26 cellular contexts compared by ENCODE assay signal in genomic region chr17:80584171-80584905, GRCh38. TPM values are rescaled to one million over a fixed set of nuclear protein-coding genes. Genes with fewer than 3 reads are reported as not detected.
A peak's percentile ranks its signal among the peaks of the same experiment; 100 is the strongest.
DNase-seq lines count a peak whose midpoint lies in the region; ATAC-seq and TF ChIP-seq lines count a peak whose summit lies in the region.
"Had no signal": no experiment of that assay in that cellular context is flagged by ENCODE, and none has a peak within 500 bp of the region (broad histone marks: within the 10 kb centered on the region; RNA-seq: fewer than 3 reads in every experiment).

No MANE protein-coding gene starts in this region.

- peak overlapping the region; percentile 58 for H3K27ac ChIP-seq in WERI-Rb-1
- H3K27ac ChIP-seq: heart right ventricle, pancreas, suprapubic skin had no signal

- H3K36me3 Mint-ChIP-seq in chondrocyte (ENCODE audit: low read depth) = peaks cover 3% of the 10 kb centered on the region

- no peaks in the 10 kb centered on the region for H3K27me3 ChIP-seq in WERI-Rb-1 (ENCODE audit: insufficient read depth, low read depth, severe bottlenecking)
- H3K27me3 ChIP-seq: heart right ventricle, pancreas, suprapubic skin had no signal

- DNase-seq in COLO829 (ENCODE audit: low spot score) = peak; percentile 58
- DNase-seq in EL = peak; percentile 18
- no peak for DNase-seq in WERI-Rb-1
- DNase-seq in fibroblast of villous mesenchyme (ENCODE audit: low read depth) = peak; percentile 91
- no peak for DNase-seq in chondrocyte (ENCODE audit: low spot score)
- no peak for DNase-seq in NCI-H187 (lab: John Stamatoyannopoulos, UW)
- DNase-seq: activated T-cell treated with anti-CD3 and anti-CD28 coated beads, Interleukin-2, amount 50 U/mL, for 4 hours; heart right ventricle; left colon; MM.1S; naive B cell; NCI-H1436; NCI-H524; pancreas; stimulated activated CD4-positive, alpha-beta T cell treated with anti-CD3 and anti-CD28 coated beads, Interleukin-15, amount 100 ng/mL, for 24 hours; T-helper 9 cell had no signal

- no peak overlapping the region for H3K4me3 Mint-ChIP-seq in chondrocyte (ENCODE audit: unreplicated experiment)
- H3K4me3 Mint-ChIP-seq: activated naive CD8-positive, alpha-beta T cell; activated T-cell treated with anti-CD3 and anti-CD28 coated beads, Interleukin-2, amount 50 U/mL, for 4 hours; CD14-positive monocyte; dendritic cell treated with granulocyte-macrophage colony-stimulating factor and Interleukin-4, amounts not matched to agents 40 ng/mL and 50 ng/mL, for 4 days; memory B cell; naive B cell; WTC11 had no signal

- H3K4me3 ChIP-seq in WERI-Rb-1 (ENCODE audit: low read depth, low read length) = no peak overlapping the region
- no peak overlapping the region for H3K4me3 ChIP-seq in fibroblast of villous mesenchyme (ENCODE audit: low read depth, low read length)
- H3K4me3 ChIP-seq: HAP-1, heart right ventricle, K562, pancreas, suprapubic skin had no signal

- no peak overlapping the region for H3K27ac Mint-ChIP-seq in chondrocyte (ENCODE audit: unreplicated experiment)
- H3K27ac Mint-ChIP-seq: activated naive CD8-positive, alpha-beta T cell; dendritic cell treated with granulocyte-macrophage colony-stimulating factor and Interleukin-4, amounts not matched to agents 40 ng/mL and 50 ng/mL, for 4 days; memory B cell had no signal

- no peaks in the 10 kb centered on the region for H3K27me3 Mint-ChIP-seq in chondrocyte (ENCODE audit: low read depth)
- H3K27me3 Mint-ChIP-seq: activated naive CD8-positive, alpha-beta T cell; dendritic cell treated with granulocyte-macrophage colony-stimulating factor and Interleukin-4, amounts not matched to agents 40 ng/mL and 50 ng/mL, for 4 days; memory B cell; naive B cell had no signal

- ATAC-seq in HG03139 (IDR thresholded peaks at IDR 0.05; ENCODE audit: unreplicated experiment) = no peak
- ATAC-seq: activated T-cell treated with anti-CD3 and anti-CD28 coated beads, Interleukin-2, amount 50 U/mL, for 4 hours; heart right ventricle; K562; left colon; pancreas; sciatic nerve; WTC11 had no signal

- H3K9me3 Mint-ChIP-seq in chondrocyte (ENCODE audit: low read depth) = no peaks in the 10 kb centered on the region
- H3K9me3 Mint-ChIP-seq: activated T-cell treated with anti-CD3 and anti-CD28 coated beads, Interleukin-2, amount 50 U/mL, for 4 hours; CD14-positive monocyte; dendritic cell treated with granulocyte-macrophage colony-stimulating factor and Interleukin-4, amounts not matched to agents 40 ng/mL and 50 ng/mL, for 4 days; memory B cell; naive B cell; WTC11 had no signal

- H3K36me3 ChIP-seq in WERI-Rb-1 = peaks cover 9% of the 10 kb centered on the region
- H3K36me3 ChIP-seq: HAP-1, pancreas, suprapubic skin had no signal

- H3K9me3 ChIP-seq in WERI-Rb-1 (ENCODE audit: severe bottlenecking) = no peaks in the 10 kb centered on the region
- H3K9me3 ChIP-seq: HAP-1, heart right ventricle, pancreas, suprapubic skin had no signal

- peaks cover 30% of the 10 kb centered on the region for H3K4me1 Mint-ChIP-seq in chondrocyte (ENCODE audit: low read depth)

- TF ChIP-seq CTCF in WERI-Rb-1 (IDR thresholded peaks at IDR 0.05; ENCODE audit: low read depth, low read length) (no peak), fibroblast of villous mesenchyme (IDR thresholded peaks at IDR 0.05; ENCODE audit: insufficient read depth, low read depth, low read length) (no peak), chondrocyte (IDR thresholded peaks at IDR 0.05) (no peak)

RNA-seq across cellular contexts. Expression of gene RPTOR, which starts 39.7 kb away (rescaled TPM):
- total RNA-seq in fibroblast of villous mesenchyme (35.8 and 40.3 TPM in 2 replicates), chondrocyte (30.7 to 44.8 TPM (median 30.9 TPM) in 3 replicates)

Comparison
In these comparisons a context has a peak if more than half of its experiments do, and no peak if none do; other contexts are left out.
1. DNase-seq: peak in COLO829 (single experiment), EL (single experiment) and fibroblast of villous mesenchyme (single experiment); none in WERI-Rb-1 (single experiment), chondrocyte (single experiment) and NCI-H187 (0 of 2).